35 cellular contexts compared by ENCODE assay signal in genomic region chr4:168019921-168020320, GRCh38.
"Had no signal": no experiment of that assay in that cellular context is flagged by ENCODE, and none has a peak within 500 bp of the region (broad histone marks: within the 10 kb centered on the region; RNA-seq: fewer than 3 reads in every experiment).

No MANE protein-coding gene starts in this region.

- H3K4me3 Mint-ChIP-seq: activated B cell treated with CpG ODN at 0.5 μM for 24 hours; activated CD4-positive, alpha-beta memory T cell treated with anti-CD3 and anti-CD28 coated beads for 36 hours; activated naive CD4-positive, alpha-beta T cell treated with anti-CD3 and anti-CD28 coated beads for 36 hours; activated naive CD8-positive, alpha-beta T cell; activated naive CD8-positive, alpha-beta T cell treated with anti-CD3 and anti-CD28 coated beads, Interleukin-2, amount 50 U/mL, for 24 hours; activated T-cell treated with anti-CD3 and anti-CD28 coated beads, Interleukin-2, amount 50 U/mL, for 4 hours; activated T-helper 1 cell treated with anti-CD3 and anti-CD28 coated beads, Interleukin-12 subunit alpha, Interleukin-12 subunit beta, Interleukin-2, Interleukin-4 antibody, amounts not matched to agents 30 ng/mL and 10 ng/mL and 1 ng/mL, durations not matched to agents 14 hours and 24 hours and 36 hours; brain; T-cell; T-helper 17 cell had no signal

- H3K36me3 Mint-ChIP-seq: activated CD4-positive, alpha-beta memory T cell treated with anti-CD3 and anti-CD28 coated beads for 36 hours; activated naive CD8-positive, alpha-beta T cell; brain; T-cell had no signal

- H3K27ac Mint-ChIP-seq: activated B cell treated with CpG ODN at 0.5 μM for 24 hours; activated CD4-positive, alpha-beta memory T cell treated with anti-CD3 and anti-CD28 coated beads for 36 hours; activated naive CD4-positive, alpha-beta T cell treated with anti-CD3 and anti-CD28 coated beads for 36 hours; activated naive CD8-positive, alpha-beta T cell; activated naive CD8-positive, alpha-beta T cell treated with anti-CD3 and anti-CD28 coated beads, Interleukin-2, amount 50 U/mL, for 24 hours; activated T-helper 1 cell treated with anti-CD3 and anti-CD28 coated beads, Interleukin-12 subunit alpha, Interleukin-12 subunit beta, Interleukin-2, Interleukin-4 antibody, amounts not matched to agents 30 ng/mL and 10 ng/mL and 1 ng/mL, durations not matched to agents 14 hours and 24 hours and 36 hours; brain; T-cell; T-helper 17 cell had no signal

- DNase-seq: activated B cell treated with CpG ODN at 0.5 μM for 24 hours; activated CD4-positive, alpha-beta memory T cell treated with anti-CD3 and anti-CD28 coated beads for 36 hours; activated CD4-positive, alpha-beta T cell treated with anti-CD3 and anti-CD28 coated beads for 4 hours; activated CD4-positive, alpha-beta T cell treated with anti-CD3 and anti-CD28 coated beads, Interleukin-2, amount 50 U/mL, for 1 hour; activated CD4-positive, CD25-positive, alpha-beta regulatory T cell treated with anti-CD3 and anti-CD28 coated beads, Interleukin-2, amount 50 U/mL, for 72 hours; activated CD8-positive, alpha-beta memory T cell treated with anti-CD3 and anti-CD28 coated beads, Interleukin-2, amount 50 U/mL, for 4 hours; activated gamma-delta T cell treated with Interleukin-2 at 50 U/mL for 16 hours; activated naive CD4-positive, alpha-beta T cell treated with anti-CD3 and anti-CD28 coated beads for 36 hours; activated naive CD8-positive, alpha-beta T cell treated with anti-CD3 and anti-CD28 coated beads, Interleukin-2, amount 50 U/mL, for 24 hours; activated T-cell treated with anti-CD3 and anti-CD28 coated beads for 4 hours; activated T-cell treated with anti-CD3 and anti-CD28 coated beads, Interleukin-2, amount 50 U/mL, for 4 hours; anterior cingulate cortex; Kasumi-1; KG1; MG63; NCI-H1048; NCI-H1436 treated with DMSO at 0.1 percent for 48 hours; NCI-H187; NCI-H2029 treated with DMSO at 0.1 percent for 48 hours; NCI-H2107; NCI-H2171; NCI-H510A; NCI-H526; NCI-H748 treated with DMSO at 0.1 percent for 48 hours; NK-92 treated with Interleukin-12 subunit alpha and Interleukin-12 subunit beta, amount 100 ng/mL, for 24 hours; Peyer's patch; RPMI8226; SIG-M5; T-cell; T-helper 17 cell had no signal

- H3K9me3 ChIP-seq: Peyer's patch had no signal

- H3K27ac ChIP-seq: Peyer's patch, VCaP had no signal

- ATAC-seq: activated naive CD8-positive, alpha-beta T cell treated with anti-CD3 and anti-CD28 coated beads, Interleukin-2, amount 50 U/mL, for 24 hours; activated T-cell treated with anti-CD3 and anti-CD28 coated beads, Interleukin-2, amount 50 U/mL, for 4 hours; Right ventricle myocardium inferior; T-cell; T-helper 17 cell had no signal

- H3K36me3 ChIP-seq: MG63, Peyer's patch had no signal

- H3K4me1 ChIP-seq: Peyer's patch had no signal

- H3K4me3 ChIP-seq: MG63, Peyer's patch had no signal

- H3K4me1 Mint-ChIP-seq: activated B cell treated with CpG ODN at 0.5 μM for 24 hours; activated naive CD8-positive, alpha-beta T cell treated with anti-CD3 and anti-CD28 coated beads, Interleukin-2, amount 50 U/mL, for 24 hours; brain; T-cell; T-helper 17 cell had no signal

- H3K27me3 ChIP-seq: MG63, Peyer's patch had no signal

- H3K27me3 Mint-ChIP-seq: activated B cell treated with CpG ODN at 0.5 μM for 24 hours; activated CD4-positive, alpha-beta memory T cell treated with anti-CD3 and anti-CD28 coated beads for 36 hours; activated naive CD8-positive, alpha-beta T cell; activated naive CD8-positive, alpha-beta T cell treated with anti-CD3 and anti-CD28 coated beads, Interleukin-2, amount 50 U/mL, for 24 hours; T-cell; T-helper 17 cell had no signal
